In the genomic region with DNA sequence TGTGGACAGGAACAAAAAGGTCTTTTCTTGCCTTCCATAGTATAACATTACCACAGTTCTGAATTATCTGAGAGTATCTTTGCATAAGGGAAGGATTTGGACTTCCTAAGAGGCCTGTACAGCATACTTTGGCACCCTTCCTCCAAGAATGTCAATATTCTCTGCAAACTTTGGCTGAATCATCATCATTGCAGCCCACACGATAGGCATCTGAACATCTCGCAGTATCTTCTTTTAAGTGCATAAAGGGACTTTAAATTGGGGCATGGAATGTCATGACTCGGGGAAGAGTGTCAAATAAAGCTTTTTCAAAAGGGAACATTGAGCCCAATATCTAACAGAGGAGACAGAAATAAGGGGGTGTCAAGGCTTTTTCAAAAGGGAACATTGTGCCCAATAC, we compare ENCODE assay signal across 8 cellular contexts.
"Had no signal": no experiment of that assay in that cellular context is flagged by ENCODE, and none has a peak within 500 bp of the region (broad histone marks: within the 10 kb centered on the region; RNA-seq: fewer than 3 reads in every experiment).

No MANE protein-coding gene starts in this region.

- H3K4me1 ChIP-seq: HAP-1 had no signal

- DNase-seq: GOT3, H7, HFFc6, IMR-90, KG1 had no signal

- H3K4me3 Mint-ChIP-seq: HFFc6 had no signal

- ATAC-seq: HCT116, K562 had no signal

- H3K36me3 ChIP-seq: HAP-1 had no signal

- H3K27ac Mint-ChIP-seq: HFFc6 had no signal

- H3K4me3 ChIP-seq: HAP-1, K562 had no signal
